ENCODE assay signal across 23 cellular contexts in genomic region chr11:132343445-132343844, GRCh38.
A peak's percentile ranks its signal among the peaks of the same experiment; 100 is the strongest.
DNase-seq lines count a peak whose midpoint lies in the region; ATAC-seq and TF ChIP-seq lines count a peak whose summit lies in the region.
"Had no signal": no experiment of that assay in that cellular context is flagged by ENCODE, and none has a peak within 500 bp of the region (broad histone marks: within the 10 kb centered on the region; RNA-seq: fewer than 3 reads in every experiment).

No MANE protein-coding gene starts in this region.

- DNase-seq in activated CD8-positive, alpha-beta memory T cell treated with anti-CD3 and anti-CD28 coated beads, Interleukin-2, amount 10 ng/mL, durations not matched to agents 7 days and 5 days = no peak
- DNase-seq in activated CD8-positive, alpha-beta memory T cell treated with anti-CD3 and anti-CD28 coated beads, Interleukin-2, amount 50 U/mL, for 48 hours = no peak
- DNase-seq in nephron progenitor cell = no peak
- no peak for DNase-seq in NCI-H446 treated with DMSO at 0.1 percent for 48 hours (lab: John Stamatoyannopoulos, UW)
- DNase-seq in GM20000 (ENCODE audit: low spot score) = no peak
- DNase-seq in stimulated activated CD4-positive, alpha-beta T cell treated with anti-CD3 and anti-CD28 coated beads, Interleukin-12 subunit alpha, Interleukin-12 subunit beta, amount 100 ng/mL, for 4 hours = no peak
- DNase-seq: 8988T; activated CD4-positive, alpha-beta T cell treated with anti-CD3 and anti-CD28 coated beads, Interleukin-2, amount 50 U/mL, for 1 hour; activated gamma-delta T cell; amniotic stem cell; dermis blood vessel endothelial cell; foreskin fibroblast; mammary epithelial cell; NCI-H1417; NCI-H2171; NCI-H69; ovary; SHP77 treated with DMSO at 0.1 percent for 48 hours; transverse colon had no signal

- CTCF ChIA-PET in activated CD8-positive, alpha-beta memory T cell treated with anti-CD3 and anti-CD28 coated beads, Interleukin-2, amount 10 ng/mL, durations not matched to agents 7 days and 5 days (lab: Charles Lee) = no interaction called here

- H3K9me3 Mint-ChIP-seq in activated CD8-positive, alpha-beta memory T cell treated with anti-CD3 and anti-CD28 coated beads, Interleukin-2, amount 10 ng/mL, durations not matched to agents 7 days and 5 days (ENCODE audit: low read depth) = no peaks in the 10 kb centered on the region
- H3K9me3 Mint-ChIP-seq in nephron progenitor cell = no peaks in the 10 kb centered on the region
- H3K9me3 Mint-ChIP-seq: stimulated activated naive CD8-positive, alpha-beta T cell treated with anti-CD3 and anti-CD28 coated beads, Interleukin-15, Interleukin-2, amounts not matched to agents 100 ng/mL and 50 ng/mL, for 24 hours had no signal

- no peaks in the 10 kb centered on the region for H3K36me3 Mint-ChIP-seq in activated CD8-positive, alpha-beta memory T cell treated with anti-CD3 and anti-CD28 coated beads, Interleukin-2, amount 10 ng/mL, durations not matched to agents 7 days and 5 days
- no peaks in the 10 kb centered on the region for H3K36me3 Mint-ChIP-seq in nephron progenitor cell (ENCODE audit: low read depth)

- no peak overlapping the region for H3K27ac Mint-ChIP-seq in activated CD8-positive, alpha-beta memory T cell treated with anti-CD3 and anti-CD28 coated beads, Interleukin-2, amount 10 ng/mL, durations not matched to agents 7 days and 5 days
- H3K27ac Mint-ChIP-seq in nephron progenitor cell = no peak overlapping the region
- H3K27ac Mint-ChIP-seq: stimulated activated naive CD8-positive, alpha-beta T cell treated with anti-CD3 and anti-CD28 coated beads, Interleukin-15, Interleukin-2, amounts not matched to agents 100 ng/mL and 50 ng/mL, for 24 hours had no signal

- peaks cover 46% of the 10 kb centered on the region for H3K4me1 Mint-ChIP-seq in activated CD8-positive, alpha-beta memory T cell treated with anti-CD3 and anti-CD28 coated beads, Interleukin-2, amount 10 ng/mL, durations not matched to agents 7 days and 5 days
- H3K4me1 Mint-ChIP-seq in nephron progenitor cell = peaks cover 13% of the 10 kb centered on the region

- H3K4me3 Mint-ChIP-seq in activated CD8-positive, alpha-beta memory T cell treated with anti-CD3 and anti-CD28 coated beads, Interleukin-2, amount 10 ng/mL, durations not matched to agents 7 days and 5 days = no peak overlapping the region
- no peak overlapping the region for H3K4me3 Mint-ChIP-seq in nephron progenitor cell
- H3K4me3 Mint-ChIP-seq: stimulated activated naive CD8-positive, alpha-beta T cell treated with anti-CD3 and anti-CD28 coated beads, Interleukin-15, Interleukin-2, amounts not matched to agents 100 ng/mL and 50 ng/mL, for 24 hours had no signal

- ATAC-seq in activated CD8-positive, alpha-beta memory T cell treated with anti-CD3 and anti-CD28 coated beads, Interleukin-2, amount 10 ng/mL, durations not matched to agents 7 days and 5 days = peak; percentile 83
- peak; percentile 64 for ATAC-seq in HG02623 (IDR thresholded peaks at IDR 0.05; ENCODE audit: unreplicated experiment)
- peak; percentile 89 for ATAC-seq in HG03439 (IDR thresholded peaks at IDR 0.05; ENCODE audit: unreplicated experiment)
- ATAC-seq: sciatic nerve had no signal

- TF ChIP-seq CTCF in nephron progenitor cell (IDR thresholded peaks at IDR 0.05) = no peak
- TF ChIP-seq CTCF in GM20000 (IDR thresholded peaks at IDR 0.05; ENCODE audit: extremely low read depth, missing control alignments) = no peak

- H3K27me3 Mint-ChIP-seq in activated CD8-positive, alpha-beta memory T cell treated with anti-CD3 and anti-CD28 coated beads, Interleukin-2, amount 10 ng/mL, durations not matched to agents 7 days and 5 days = peaks cover 20% of the 10 kb centered on the region
- peaks cover 45% of the 10 kb centered on the region for H3K27me3 Mint-ChIP-seq in nephron progenitor cell (ENCODE audit: low read depth, poor library complexity)
